ENCODE assay signal across 8 cellular contexts in the genomic region with DNA sequence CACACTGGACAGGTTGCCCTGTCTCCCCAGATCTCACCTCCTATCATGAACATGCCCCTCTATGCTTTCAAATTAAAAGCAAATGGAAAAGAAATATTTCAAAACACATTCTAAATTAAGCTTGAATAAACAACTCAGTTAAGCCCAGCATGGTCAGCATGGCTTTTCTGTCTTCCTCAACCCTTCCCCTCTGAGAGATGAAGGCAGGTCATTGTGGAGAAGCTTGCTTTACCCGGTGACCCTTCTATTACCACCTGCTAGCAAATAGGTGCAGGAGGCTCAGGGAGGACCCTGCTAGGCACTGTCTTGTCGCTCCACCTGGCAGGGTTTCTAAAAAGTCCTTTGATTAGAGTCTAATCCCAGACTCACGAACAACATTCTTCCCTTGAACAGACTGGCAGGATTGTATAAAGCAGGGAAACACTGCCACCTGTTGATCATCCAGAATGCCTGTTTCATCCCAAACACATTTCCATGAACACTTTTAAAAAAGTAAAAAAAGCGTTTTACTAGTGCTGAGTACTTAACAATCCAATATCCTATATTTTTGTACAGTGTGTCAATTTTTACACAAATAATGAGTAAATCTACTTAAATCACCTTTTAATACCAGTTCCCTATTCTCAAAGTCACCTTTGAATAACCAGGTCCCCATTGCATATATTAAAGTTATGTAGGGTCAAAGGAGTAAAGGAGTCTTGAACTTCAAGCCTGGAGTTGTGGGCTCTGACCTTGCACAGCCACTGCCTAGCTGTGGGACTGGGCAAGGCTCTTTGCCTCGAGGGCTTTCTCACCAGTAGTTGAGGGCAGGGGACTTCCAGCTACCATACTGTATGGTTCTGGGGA.
A peak's percentile ranks its signal among the peaks of the same experiment; 100 is the strongest.
DNase-seq lines count a peak whose midpoint lies in the region; ATAC-seq and TF ChIP-seq lines count a peak whose summit lies in the region.

No MANE protein-coding gene starts in this region.

- no peaks in the 10 kb centered on the region for H3K9me3 ChIP-seq in osteoblast (ENCODE audit: low read depth, low read length)

- H3K4me3 ChIP-seq in fibroblast of villous mesenchyme (ENCODE audit: low read depth, low read length) (no peak overlapping the region), osteoblast (ENCODE audit: insufficient read depth, low read length) (no peak overlapping the region)

- TF ChIP-seq CTCF in fibroblast of villous mesenchyme (IDR thresholded peaks at IDR 0.05; ENCODE audit: insufficient read depth, low read depth, low read length) (peak; percentile 72), osteoblast (IDR thresholded peaks at IDR 0.05; ENCODE audit: extremely low read depth, low read depth, low read length) (peak; percentile 87)

- H3K27me3 ChIP-seq in osteoblast (ENCODE audit: insufficient read depth, low read length) = peaks cover 15% of the 10 kb centered on the region

- peak overlapping the region; percentile 11 for H2AFZ ChIP-seq in osteoblast (ENCODE audit: low read length)

- peak; percentile 55 for DNase-seq in EL
- peak; percentile 47 for DNase-seq in LHCN-M2 (ENCODE audit: low read depth)
- peak; percentile 64 for DNase-seq in SK-MEL-5 (ENCODE audit: low read depth, low spot score)
- peak; percentile 58 for DNase-seq in fibroblast of villous mesenchyme (ENCODE audit: low read depth)
- peak; percentile 76 for DNase-seq in osteoblast (ENCODE audit: insufficient read length, low spot score, missing footprints)
- no peak for DNase-seq in effector CD8-positive, alpha-beta T cell (lab: John Stamatoyannopoulos, UW)

- H3K79me2 ChIP-seq in osteoblast (ENCODE audit: insufficient read depth, low read length) = no peaks in the 10 kb centered on the region

- ATAC-seq in GM19455 (IDR thresholded peaks at IDR 0.05; ENCODE audit: unreplicated experiment) (no peak), HG03097 (IDR thresholded peaks at IDR 0.05; ENCODE audit: low FRiP score, unreplicated experiment) (no peak)

- in situ Hi-C loops in SK-MEL-5 (cut with HindIII; ENCODE audit: low pct_unique_long_range_greater_than_20kb, low sequenced_read_pairs) = no loop called here

- H3K4me2 ChIP-seq in osteoblast (ENCODE audit: insufficient read depth, low read length) = peak overlapping the region; percentile 30

- H3K36me3 ChIP-seq in osteoblast (ENCODE audit: insufficient read depth, low read length) = no peaks in the 10 kb centered on the region

- no peaks in the 10 kb centered on the region for H3K4me1 ChIP-seq in osteoblast (ENCODE audit: insufficient read depth, low read length)

- H4K20me1 ChIP-seq in osteoblast (ENCODE audit: insufficient read depth, low read length) = no peaks in the 10 kb centered on the region

- no peak overlapping the region for H3K27ac ChIP-seq in osteoblast (ENCODE audit: low read depth, low read length)
